1 cellular context compared by ENCODE assay signal in the genomic region with DNA sequence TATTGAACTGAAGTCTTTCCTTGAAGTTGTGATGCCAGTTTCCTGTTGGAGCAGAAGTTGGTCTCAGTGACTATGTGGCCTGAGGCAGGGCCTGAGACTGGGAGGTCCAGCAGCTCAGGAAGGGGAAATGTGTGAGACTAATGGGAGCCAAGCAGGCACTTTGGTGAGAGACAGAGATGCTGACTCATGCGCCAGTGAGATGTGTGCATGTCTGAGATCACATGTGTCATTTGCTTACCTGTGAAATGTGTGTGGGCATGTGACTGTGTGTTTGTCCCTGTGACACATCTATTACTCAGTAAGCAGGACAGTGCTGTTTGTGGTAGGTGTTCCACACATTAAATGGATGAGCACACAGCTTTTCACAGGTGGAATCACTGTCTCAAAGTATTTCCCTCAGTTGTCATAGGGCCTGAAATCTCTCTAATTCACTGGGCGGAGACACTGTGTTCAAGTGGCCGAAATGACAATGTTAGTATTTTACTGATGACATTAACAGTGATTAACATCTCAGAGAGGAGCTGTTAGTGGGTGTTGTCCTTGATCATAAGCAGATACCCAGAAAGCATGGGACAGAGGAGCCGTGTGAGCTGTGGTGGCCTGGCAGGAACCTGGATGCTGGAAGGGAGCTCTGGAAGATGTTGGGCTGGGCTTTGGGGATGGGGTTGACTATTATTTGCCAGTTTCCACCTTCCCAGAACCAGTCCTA.
TF ChIP-seq lines count a peak whose summit lies in the region.

No MANE protein-coding gene starts in this region.

TF ChIP-seq in K562, 482 proteins besides CTCF, POLR2A, EP300 and RAD21 (continued from another document and continues in another):
- TF ChIP-seq, protein P1, sequence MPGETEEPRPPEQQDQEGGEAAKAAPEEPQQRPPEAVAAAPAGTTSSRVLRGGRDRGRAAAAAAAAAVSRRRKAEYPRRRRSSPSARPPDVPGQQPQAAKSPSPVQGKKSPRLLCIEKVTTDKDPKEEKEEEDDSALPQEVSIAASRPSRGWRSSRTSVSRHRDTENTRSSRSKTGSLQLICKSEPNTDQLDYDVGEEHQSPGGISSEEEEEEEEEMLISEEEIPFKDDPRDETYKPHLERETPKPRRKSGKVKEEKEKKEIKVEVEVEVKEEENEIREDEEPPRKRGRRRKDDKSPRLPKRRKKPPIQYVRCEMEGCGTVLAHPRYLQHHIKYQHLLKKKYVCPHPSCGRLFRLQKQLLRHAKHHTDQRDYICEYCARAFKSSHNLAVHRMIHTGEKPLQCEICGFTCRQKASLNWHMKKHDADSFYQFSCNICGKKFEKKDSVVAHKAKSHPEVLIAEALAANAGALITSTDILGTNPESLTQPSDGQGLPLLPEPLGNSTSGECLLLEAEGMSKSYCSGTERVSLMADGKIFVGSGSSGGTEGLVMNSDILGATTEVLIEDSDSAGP (CRISPR knock-in tag; IDR thresholded peaks at IDR 0.05): no peak
- TF ChIP-seq, protein P2, sequence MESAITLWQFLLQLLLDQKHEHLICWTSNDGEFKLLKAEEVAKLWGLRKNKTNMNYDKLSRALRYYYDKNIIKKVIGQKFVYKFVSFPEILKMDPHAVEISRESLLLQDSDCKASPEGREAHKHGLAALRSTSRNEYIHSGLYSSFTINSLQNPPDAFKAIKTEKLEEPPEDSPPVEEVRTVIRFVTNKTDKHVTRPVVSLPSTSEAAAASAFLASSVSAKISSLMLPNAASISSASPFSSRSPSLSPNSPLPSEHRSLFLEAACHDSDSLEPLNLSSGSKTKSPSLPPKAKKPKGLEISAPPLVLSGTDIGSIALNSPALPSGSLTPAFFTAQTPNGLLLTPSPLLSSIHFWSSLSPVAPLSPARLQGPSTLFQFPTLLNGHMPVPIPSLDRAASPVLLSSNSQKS (CRISPR knock-in tag; IDR thresholded peaks at IDR 0.05): no peak
- TF ChIP-seq CEBPB (tag; IDR thresholded peaks at IDR 0.05) (no peak), RB1 (IDR thresholded peaks at IDR 0.05; ENCODE audit: low read depth) (no peak), POLR2H (tag; IDR thresholded peaks at IDR 0.05; ENCODE audit: low read depth) (no peak), GABPA (tag; conservative IDR thresholded peaks at IDR 0.05; ENCODE audit: low read depth) (no peak), ADNP (tag; IDR thresholded peaks at IDR 0.05) (no peak), TCF3 (CRISPR knock-in tag; IDR thresholded peaks at IDR 0.05) (no peak), FOXM1 (IDR thresholded peaks at IDR 0.05; ENCODE audit: low read depth) (no peak), FOXM1 (CRISPR knock-in tag; IDR thresholded peaks at IDR 0.05; ENCODE audit: low read depth) (no peak), TCF7L2 (IDR thresholded peaks at IDR 0.05; ENCODE audit: low read depth, low read length) (no peak), ZNF316 (IDR thresholded peaks at IDR 0.05) (peak; percentile 97), BACH1 (tag; IDR thresholded peaks at IDR 0.05) (0 out of 2 replicates have a peak, but pooled peaks have one; percentile 24), ZNF764 (CRISPR knock-in tag; IDR thresholded peaks at IDR 0.05; ENCODE audit: low read depth) (no peak), MTF1 (CRISPR knock-in tag; IDR thresholded peaks at IDR 0.05; ENCODE audit: borderline replicate concordance) (no peak), GATAD2A (IDR thresholded peaks at IDR 0.05) (no peak), KDM4B (IDR thresholded peaks at IDR 0.05; ENCODE audit: borderline replicate concordance in 2 of 2, low read depth in 1 of 2) (no peak), GABPB2 (CRISPR knock-in tag; conservative IDR thresholded peaks at IDR 0.05) (no peak), ZNF77 (CRISPR knock-in tag; IDR thresholded peaks at IDR 0.05) (no peak), NFYB (IDR thresholded peaks at IDR 0.05; ENCODE audit: extremely low read depth, insufficient read length) (no peak), ZNF507 (tag; conservative IDR thresholded peaks at IDR 0.05) (no peak), ARID2 (IDR thresholded peaks at IDR 0.05) (no peak), PHB2 (IDR thresholded peaks at IDR 0.05; ENCODE audit: low read depth) (no peak), ZNF717 (CRISPR knock-in tag; IDR thresholded peaks at IDR 0.05) (no peak), NCOR1 (IDR thresholded peaks at IDR 0.05) (no peak), KLF1 (tag; IDR thresholded peaks at IDR 0.05) (no peak), ILF3 (IDR thresholded peaks at IDR 0.05; ENCODE audit: borderline replicate concordance) (no peak), ZNF561 (CRISPR knock-in tag; conservative IDR thresholded peaks at IDR 0.05) (no peak), FOSL1 (tag; conservative IDR thresholded peaks at IDR 0.05) (peak; percentile 65), HNRNPH1 (optimal IDR thresholded peaks at IDR 0.05; ENCODE audit: low read depth, low read length) (no peak), FIP1L1 (IDR thresholded peaks at IDR 0.05; ENCODE audit: low read depth, low read length, poor library complexity, severe bottlenecking) (no peak), NCOA6 (IDR thresholded peaks at IDR 0.05) (no peak), FOXK1 (CRISPR knock-in tag; IDR thresholded peaks at IDR 0.05; ENCODE audit: borderline replicate concordance) (no peak), SRSF1 (IDR thresholded peaks at IDR 0.05; ENCODE audit: low read depth, low read length) (no peak), ZNF23 (CRISPR knock-in tag; IDR thresholded peaks at IDR 0.05) (no peak), ZNF274 (IDR thresholded peaks at IDR 0.05; ENCODE audit: borderline replicate concordance, low read depth, low read length) (no peak), ZNF699 (CRISPR knock-in tag; IDR thresholded peaks at IDR 0.05; ENCODE audit: insufficient replicate concordance) (no peak), KDM1A (IDR thresholded peaks at IDR 0.05) (no peak), ELF1 (tag; IDR thresholded peaks at IDR 0.05) (no peak), IRF2 (CRISPR knock-in tag; IDR thresholded peaks at IDR 0.05) (no peak)
- TF ChIP-seq, protein P3, sequence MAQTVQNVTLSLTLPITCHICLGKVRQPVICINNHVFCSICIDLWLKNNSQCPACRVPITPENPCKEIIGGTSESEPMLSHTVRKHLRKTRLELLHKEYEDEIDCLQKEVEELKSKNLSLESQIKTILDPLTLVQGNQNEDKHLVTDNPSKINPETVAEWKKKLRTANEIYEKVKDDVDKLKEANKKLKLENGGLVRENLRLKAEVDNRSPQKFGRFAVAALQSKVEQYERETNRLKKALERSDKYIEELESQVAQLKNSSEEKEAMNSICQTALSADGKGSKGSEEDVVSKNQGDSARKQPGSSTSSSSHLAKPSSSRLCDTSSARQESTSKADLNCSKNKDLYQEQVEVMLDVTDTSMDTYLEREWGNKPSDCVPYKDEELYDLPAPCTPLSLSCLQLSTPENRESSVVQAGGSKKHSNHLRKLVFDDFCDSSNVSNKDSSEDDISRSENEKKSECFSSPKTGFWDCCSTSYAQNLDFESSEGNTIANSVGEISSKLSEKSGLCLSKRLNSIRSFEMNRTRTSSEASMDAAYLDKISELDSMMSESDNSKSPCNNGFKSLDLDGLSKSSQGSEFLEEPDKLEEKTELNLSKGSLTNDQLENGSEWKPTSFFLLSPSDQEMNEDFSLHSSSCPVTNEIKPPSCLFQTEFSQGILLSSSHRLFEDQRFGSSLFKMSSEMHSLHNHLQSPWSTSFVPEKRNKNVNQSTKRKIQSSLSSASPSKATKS (CRISPR knock-in tag; IDR thresholded peaks at IDR 0.05): no peak
- TF ChIP-seq, protein P4, sequence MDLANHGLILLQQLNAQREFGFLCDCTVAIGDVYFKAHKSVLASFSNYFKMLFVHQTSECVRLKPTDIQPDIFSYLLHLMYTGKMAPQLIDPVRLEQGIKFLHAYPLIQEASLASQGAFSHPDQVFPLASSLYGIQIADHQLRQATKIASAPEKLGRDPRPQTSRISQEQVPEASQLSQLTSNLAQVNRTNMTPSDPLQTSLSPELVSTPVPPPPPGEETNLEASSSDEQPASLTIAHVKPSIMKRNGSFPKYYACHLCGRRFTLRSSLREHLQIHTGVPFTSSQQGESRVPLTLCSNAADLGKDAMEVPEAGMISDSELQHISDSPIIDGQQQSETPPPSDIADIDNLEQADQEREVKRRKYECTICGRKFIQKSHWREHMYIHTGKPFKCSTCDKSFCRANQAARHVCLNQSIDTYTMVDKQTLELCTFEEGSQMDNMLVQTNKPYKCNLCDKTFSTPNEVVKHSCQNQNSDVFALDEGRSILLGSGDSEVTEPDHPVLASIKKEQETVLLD (IDR thresholded peaks at IDR 0.05): no peak
- TF ChIP-seq, protein P5, sequence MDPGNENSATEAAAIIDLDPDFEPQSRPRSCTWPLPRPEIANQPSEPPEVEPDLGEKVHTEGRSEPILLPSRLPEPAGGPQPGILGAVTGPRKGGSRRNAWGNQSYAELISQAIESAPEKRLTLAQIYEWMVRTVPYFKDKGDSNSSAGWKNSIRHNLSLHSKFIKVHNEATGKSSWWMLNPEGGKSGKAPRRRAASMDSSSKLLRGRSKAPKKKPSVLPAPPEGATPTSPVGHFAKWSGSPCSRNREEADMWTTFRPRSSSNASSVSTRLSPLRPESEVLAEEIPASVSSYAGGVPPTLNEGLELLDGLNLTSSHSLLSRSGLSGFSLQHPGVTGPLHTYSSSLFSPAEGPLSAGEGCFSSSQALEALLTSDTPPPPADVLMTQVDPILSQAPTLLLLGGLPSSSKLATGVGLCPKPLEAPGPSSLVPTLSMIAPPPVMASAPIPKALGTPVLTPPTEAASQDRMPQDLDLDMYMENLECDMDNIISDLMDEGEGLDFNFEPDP (CRISPR knock-in tag; IDR thresholded peaks at IDR 0.05): no peak
- TF ChIP-seq, protein P6, sequence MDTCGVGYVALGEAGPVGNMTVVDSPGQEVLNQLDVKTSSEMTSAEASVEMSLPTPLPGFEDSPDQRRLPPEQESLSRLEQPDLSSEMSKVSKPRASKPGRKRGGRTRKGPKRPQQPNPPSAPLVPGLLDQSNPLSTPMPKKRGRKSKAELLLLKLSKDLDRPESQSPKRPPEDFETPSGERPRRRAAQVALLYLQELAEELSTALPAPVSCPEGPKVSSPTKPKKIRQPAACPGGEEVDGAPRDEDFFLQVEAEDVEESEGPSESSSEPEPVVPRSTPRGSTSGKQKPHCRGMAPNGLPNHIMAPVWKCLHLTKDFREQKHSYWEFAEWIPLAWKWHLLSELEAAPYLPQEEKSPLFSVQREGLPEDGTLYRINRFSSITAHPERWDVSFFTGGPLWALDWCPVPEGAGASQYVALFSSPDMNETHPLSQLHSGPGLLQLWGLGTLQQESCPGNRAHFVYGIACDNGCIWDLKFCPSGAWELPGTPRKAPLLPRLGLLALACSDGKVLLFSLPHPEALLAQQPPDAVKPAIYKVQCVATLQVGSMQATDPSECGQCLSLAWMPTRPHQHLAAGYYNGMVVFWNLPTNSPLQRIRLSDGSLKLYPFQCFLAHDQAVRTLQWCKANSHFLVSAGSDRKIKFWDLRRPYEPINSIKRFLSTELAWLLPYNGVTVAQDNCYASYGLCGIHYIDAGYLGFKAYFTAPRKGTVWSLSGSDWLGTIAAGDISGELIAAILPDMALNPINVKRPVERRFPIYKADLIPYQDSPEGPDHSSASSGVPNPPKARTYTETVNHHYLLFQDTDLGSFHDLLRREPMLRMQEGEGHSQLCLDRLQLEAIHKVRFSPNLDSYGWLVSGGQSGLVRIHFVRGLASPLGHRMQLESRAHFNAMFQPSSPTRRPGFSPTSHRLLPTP (IDR thresholded peaks at IDR 0.05; ENCODE audit: borderline replicate concordance, extremely low read depth, insufficient read length): no peak
- TF ChIP-seq, protein P7, sequence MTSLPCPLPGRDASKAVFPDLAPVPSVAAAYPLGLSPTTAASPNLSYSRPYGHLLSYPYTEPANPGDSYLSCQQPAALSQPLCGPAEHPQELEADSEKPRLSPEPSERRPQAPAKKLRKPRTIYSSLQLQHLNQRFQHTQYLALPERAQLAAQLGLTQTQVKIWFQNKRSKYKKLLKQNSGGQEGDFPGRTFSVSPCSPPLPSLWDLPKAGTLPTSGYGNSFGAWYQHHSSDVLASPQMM (CRISPR knock-in tag; IDR thresholded peaks at IDR 0.05): no peak
- TF ChIP-seq, protein P8, sequence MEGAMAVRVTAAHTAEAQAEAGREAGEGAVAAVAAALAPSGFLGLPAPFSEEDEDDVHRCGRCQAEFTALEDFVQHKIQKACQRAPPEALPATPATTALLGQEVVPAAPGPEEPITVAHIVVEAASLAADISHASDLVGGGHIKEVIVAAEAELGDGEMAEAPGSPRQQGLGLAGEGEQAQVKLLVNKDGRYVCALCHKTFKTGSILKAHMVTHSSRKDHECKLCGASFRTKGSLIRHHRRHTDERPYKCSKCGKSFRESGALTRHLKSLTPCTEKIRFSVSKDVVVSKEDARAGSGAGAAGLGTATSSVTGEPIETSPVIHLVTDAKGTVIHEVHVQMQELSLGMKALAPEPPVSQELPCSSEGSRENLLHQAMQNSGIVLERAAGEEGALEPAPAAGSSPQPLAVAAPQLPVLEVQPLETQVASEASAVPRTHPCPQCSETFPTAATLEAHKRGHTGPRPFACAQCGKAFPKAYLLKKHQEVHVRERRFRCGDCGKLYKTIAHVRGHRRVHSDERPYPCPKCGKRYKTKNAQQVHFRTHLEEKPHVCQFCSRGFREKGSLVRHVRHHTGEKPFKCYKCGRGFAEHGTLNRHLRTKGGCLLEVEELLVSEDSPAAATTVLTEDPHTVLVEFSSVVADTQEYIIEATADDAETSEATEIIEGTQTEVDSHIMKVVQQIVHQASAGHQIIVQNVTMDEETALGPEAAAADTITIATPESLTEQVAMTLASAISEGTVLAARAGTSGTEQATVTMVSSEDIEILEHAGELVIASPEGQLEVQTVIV (CRISPR knock-in tag; IDR thresholded peaks at IDR 0.05; ENCODE audit: borderline replicate concordance): no peak
- TF ChIP-seq, protein P9, sequence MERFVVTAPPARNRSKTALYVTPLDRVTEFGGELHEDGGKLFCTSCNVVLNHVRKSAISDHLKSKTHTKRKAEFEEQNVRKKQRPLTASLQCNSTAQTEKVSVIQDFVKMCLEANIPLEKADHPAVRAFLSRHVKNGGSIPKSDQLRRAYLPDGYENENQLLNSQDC (CRISPR knock-in tag; IDR thresholded peaks at IDR 0.05): no peak
- TF ChIP-seq, protein P10, sequence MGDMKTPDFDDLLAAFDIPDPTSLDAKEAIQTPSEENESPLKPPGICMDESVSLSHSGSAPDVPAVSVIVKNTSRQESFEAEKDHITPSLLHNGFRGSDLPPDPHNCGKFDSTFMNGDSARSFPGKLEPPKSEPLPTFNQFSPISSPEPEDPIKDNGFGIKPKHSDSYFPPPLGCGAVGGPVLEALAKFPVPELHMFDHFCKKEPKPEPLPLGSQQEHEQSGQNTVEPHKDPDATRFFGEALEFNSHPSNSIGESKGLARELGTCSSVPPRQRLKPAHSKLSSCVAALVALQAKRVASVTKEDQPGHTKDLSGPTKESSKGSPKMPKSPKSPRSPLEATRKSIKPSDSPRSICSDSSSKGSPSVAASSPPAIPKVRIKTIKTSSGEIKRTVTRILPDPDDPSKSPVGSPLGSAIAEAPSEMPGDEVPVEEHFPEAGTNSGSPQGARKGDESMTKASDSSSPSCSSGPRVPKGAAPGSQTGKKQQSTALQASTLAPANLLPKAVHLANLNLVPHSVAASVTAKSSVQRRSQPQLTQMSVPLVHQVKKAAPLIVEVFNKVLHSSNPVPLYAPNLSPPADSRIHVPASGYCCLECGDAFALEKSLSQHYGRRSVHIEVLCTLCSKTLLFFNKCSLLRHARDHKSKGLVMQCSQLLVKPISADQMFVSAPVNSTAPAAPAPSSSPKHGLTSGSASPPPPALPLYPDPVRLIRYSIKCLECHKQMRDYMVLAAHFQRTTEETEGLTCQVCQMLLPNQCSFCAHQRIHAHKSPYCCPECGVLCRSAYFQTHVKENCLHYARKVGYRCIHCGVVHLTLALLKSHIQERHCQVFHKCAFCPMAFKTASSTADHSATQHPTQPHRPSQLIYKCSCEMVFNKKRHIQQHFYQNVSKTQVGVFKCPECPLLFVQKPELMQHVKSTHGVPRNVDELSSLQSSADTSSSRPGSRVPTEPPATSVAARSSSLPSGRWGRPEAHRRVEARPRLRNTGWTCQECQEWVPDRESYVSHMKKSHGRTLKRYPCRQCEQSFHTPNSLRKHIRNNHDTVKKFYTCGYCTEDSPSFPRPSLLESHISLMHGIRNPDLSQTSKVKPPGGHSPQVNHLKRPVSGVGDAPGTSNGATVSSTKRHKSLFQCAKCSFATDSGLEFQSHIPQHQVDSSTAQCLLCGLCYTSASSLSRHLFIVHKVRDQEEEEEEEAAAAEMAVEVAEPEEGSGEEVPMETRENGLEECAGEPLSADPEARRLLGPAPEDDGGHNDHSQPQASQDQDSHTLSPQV (IDR thresholded peaks at IDR 0.05): peak; percentile 42; the same call in 1 of the 2 replicates
